Comparison of ENCODE assay signal across 17 cellular contexts in the genomic region with DNA sequence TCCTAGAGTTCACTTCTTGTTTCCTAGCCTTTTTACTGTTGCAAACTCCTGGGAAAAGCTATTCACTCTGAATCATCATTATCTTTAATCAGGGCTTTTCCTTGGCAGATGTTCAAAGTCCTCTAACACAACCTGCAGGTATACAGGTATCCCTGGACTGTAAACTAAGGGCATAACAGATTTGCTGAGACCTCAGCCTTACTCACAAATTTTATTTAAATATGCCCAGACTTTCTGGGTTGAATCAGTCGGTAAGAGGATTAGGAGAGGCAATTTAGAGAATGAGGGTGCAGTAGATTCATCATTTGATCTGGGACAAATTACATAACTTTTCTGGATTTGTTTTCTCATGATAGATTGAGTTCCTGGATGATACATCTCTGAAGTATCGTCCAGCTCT. TPM values are rescaled to one million over a fixed set of nuclear protein-coding genes. Genes with fewer than 3 reads are reported as not detected.
DNase-seq lines count a peak whose midpoint lies in the region; ATAC-seq, FAIRE-seq and TF ChIP-seq lines count a peak whose summit lies in the region.
"Had no signal": no experiment of that assay in that cellular context is flagged by ENCODE, and none has a peak within 500 bp of the region (broad histone marks: within the 10 kb centered on the region; RNA-seq: fewer than 3 reads in every experiment).

No MANE protein-coding gene starts in this region.

- H3K4me3 Mint-ChIP-seq in astrocyte (ENCODE audit: unreplicated experiment) = no peak overlapping the region
- peak overlapping the region; percentile 8 for H3K4me3 Mint-ChIP-seq in natural killer cell treated with Interleukin-12 subunit alpha and Interleukin-12 subunit beta and Interleukin-15 and Interleukin-18, amount 100 ng/mL, for 72 hours
- H3K4me3 Mint-ChIP-seq: WTC11 had no signal

- peaks cover 6% of the 10 kb centered on the region for H3K4me1 ChIP-seq in astrocyte (ENCODE audit: insufficient read depth, low read length)

- H3K79me2 ChIP-seq in astrocyte (ENCODE audit: insufficient read depth, low read length) = peaks cover 19% of the 10 kb centered on the region

- H2AFZ ChIP-seq in astrocyte (ENCODE audit: low read depth, low read length) = no peak overlapping the region

- H3K9me3 ChIP-seq in astrocyte (ENCODE audit: insufficient read depth, low read depth, low read length) = no peaks in the 10 kb centered on the region

- TF ChIP-seq CTCF in astrocyte (IDR thresholded peaks at IDR 0.05; ENCODE audit: insufficient read depth, low read depth, low read length) = no peak

- H3K27me3 ChIP-seq in astrocyte (ENCODE audit: insufficient read depth, low read length) = no peaks in the 10 kb centered on the region
- H3K27me3 ChIP-seq: BLaER1 treated with 17β-estradiol and CSF1 and Interleukin-3, amounts not matched to agents 10 nM and 100 nM; heart right ventricle; MG63 had no signal

- ATAC-seq in natural killer cell treated with Interleukin-12 subunit alpha and Interleukin-12 subunit beta and Interleukin-15 and Interleukin-18, amount 100 ng/mL, for 72 hours = no peak
- ATAC-seq in HG03442 (IDR thresholded peaks at IDR 0.05; ENCODE audit: unreplicated experiment) (no peak), HG03354 (IDR thresholded peaks at IDR 0.05; ENCODE audit: poor library complexity, severe bottlenecking, unreplicated experiment) (no peak)
- ATAC-seq: heart right ventricle, left ventricle myocardium superior, WTC11 had no signal

- H3K36me3 ChIP-seq in astrocyte (ENCODE audit: insufficient read depth, low read length) = no peaks in the 10 kb centered on the region
- H3K36me3 ChIP-seq: BLaER1 treated with 17β-estradiol and CSF1 and Interleukin-3, amounts not matched to agents 10 nM and 100 nM; heart right ventricle had no signal

- H3K27me3 Mint-ChIP-seq in astrocyte (ENCODE audit: low read depth, unreplicated experiment) = no peaks in the 10 kb centered on the region
- no peaks in the 10 kb centered on the region for H3K27me3 Mint-ChIP-seq in natural killer cell treated with Interleukin-12 subunit alpha and Interleukin-12 subunit beta and Interleukin-15 and Interleukin-18, amount 100 ng/mL, for 72 hours

- no peak overlapping the region for H3K27ac ChIP-seq in astrocyte (ENCODE audit: low read depth, low read length)
- H3K27ac ChIP-seq: SK-N-MC had no signal

- no peak overlapping the region for H3K9ac ChIP-seq in astrocyte (ENCODE audit: low read length)
- H3K9ac ChIP-seq: BLaER1 treated with 17β-estradiol and CSF1 and Interleukin-3, amounts not matched to agents 10 nM and 100 nM had no signal

- no peaks in the 10 kb centered on the region for H4K20me1 ChIP-seq in astrocyte (ENCODE audit: insufficient read depth, low read length)

- no peaks in the 10 kb centered on the region for H3K9me3 Mint-ChIP-seq in astrocyte (ENCODE audit: unreplicated experiment)
- H3K9me3 Mint-ChIP-seq in natural killer cell treated with Interleukin-12 subunit alpha and Interleukin-12 subunit beta and Interleukin-15 and Interleukin-18, amount 100 ng/mL, for 72 hours = no peaks in the 10 kb centered on the region

- no peak overlapping the region for H3K4me3 ChIP-seq in astrocyte (ENCODE audit: insufficient read depth, low read depth, low read length)
- H3K4me3 ChIP-seq: BLaER1 treated with 17β-estradiol and CSF1 and Interleukin-3, amounts not matched to agents 10 nM and 100 nM; heart right ventricle; MG63; SK-N-MC had no signal

- H3K4me2 ChIP-seq in astrocyte (ENCODE audit: low read length) = no peak overlapping the region

- peak; percentile 37 for DNase-seq in ELR (ENCODE audit: low read depth)
- peak; percentile 74 for DNase-seq in LoVo (ENCODE audit: low spot score)
- peak; percentile 22 for DNase-seq in astrocyte (ENCODE audit: low read depth)
- DNase-seq in natural killer cell treated with Interleukin-12 subunit alpha and Interleukin-12 subunit beta and Interleukin-15 and Interleukin-18, amount 100 ng/mL, for 72 hours (ENCODE audit: low spot score) = no peak
- DNase-seq in superior temporal gyrus (ENCODE audit: extremely low spot score) = no peak
- DNase-seq: effector CD8-positive, alpha-beta T cell; heart right ventricle; left ventricle myocardium superior; MG63; NCI-H2171 treated with DMSO at 0.1 percent for 48 hours had no signal

- H3K4me1 Mint-ChIP-seq in astrocyte (ENCODE audit: low read depth, unreplicated experiment) = no peaks in the 10 kb centered on the region
- peaks cover 35 to 37% of the 10 kb centered on the region in 2 donors for H3K4me1 Mint-ChIP-seq in natural killer cell treated with Interleukin-12 subunit alpha and Interleukin-12 subunit beta and Interleukin-15 and Interleukin-18, amount 100 ng/mL, for 72 hours (ENCODE audit: low read depth in 2 of 2)

- peak; percentile 20 for FAIRE-seq in astrocyte (lab: Jason Lieb, UNC)
- FAIRE-seq: G401.6, GM18507 had no signal

- H3K27ac Mint-ChIP-seq in astrocyte (ENCODE audit: unreplicated experiment) = no peak overlapping the region
- H3K27ac Mint-ChIP-seq in natural killer cell treated with Interleukin-12 subunit alpha and Interleukin-12 subunit beta and Interleukin-15 and Interleukin-18, amount 100 ng/mL, for 72 hours = peak overlapping the region; percentile 56 to 65
- H3K27ac Mint-ChIP-seq: WTC11 had no signal

- no peaks in the 10 kb centered on the region for H3K36me3 Mint-ChIP-seq in astrocyte (ENCODE audit: low read depth, unreplicated experiment)
- H3K36me3 Mint-ChIP-seq in natural killer cell treated with Interleukin-12 subunit alpha and Interleukin-12 subunit beta and Interleukin-15 and Interleukin-18, amount 100 ng/mL, for 72 hours = peaks cover 12% of the 10 kb centered on the region

RNA-seq across cellular contexts. Expression of gene FOXN2, which starts 2.4 kb away (rescaled TPM):
- 13.4 and 14.6 TPM in 2 replicates for total RNA-seq in astrocyte
- total RNA-seq in natural killer cell treated with Interleukin-12 subunit alpha and Interleukin-12 subunit beta and Interleukin-15 and Interleukin-18, amount 100 ng/mL, for 72 hours = 10 to 100 TPM; 47.6 to 57.5 TPM

Comparison
In these comparisons a context has a peak if more than half of its experiments do, and no peak if none do; other contexts are left out.
1. DNase-seq: peak in ELR (single experiment), LoVo (single experiment) and astrocyte (single experiment); none in natural killer cell treated with Interleukin-12 subunit alpha and Interleukin-12 subunit beta and Interleukin-15 and Interleukin-18, amount 100 ng/mL, for 72 hours (single experiment) and superior temporal gyrus (single experiment).